In the genomic region with DNA sequence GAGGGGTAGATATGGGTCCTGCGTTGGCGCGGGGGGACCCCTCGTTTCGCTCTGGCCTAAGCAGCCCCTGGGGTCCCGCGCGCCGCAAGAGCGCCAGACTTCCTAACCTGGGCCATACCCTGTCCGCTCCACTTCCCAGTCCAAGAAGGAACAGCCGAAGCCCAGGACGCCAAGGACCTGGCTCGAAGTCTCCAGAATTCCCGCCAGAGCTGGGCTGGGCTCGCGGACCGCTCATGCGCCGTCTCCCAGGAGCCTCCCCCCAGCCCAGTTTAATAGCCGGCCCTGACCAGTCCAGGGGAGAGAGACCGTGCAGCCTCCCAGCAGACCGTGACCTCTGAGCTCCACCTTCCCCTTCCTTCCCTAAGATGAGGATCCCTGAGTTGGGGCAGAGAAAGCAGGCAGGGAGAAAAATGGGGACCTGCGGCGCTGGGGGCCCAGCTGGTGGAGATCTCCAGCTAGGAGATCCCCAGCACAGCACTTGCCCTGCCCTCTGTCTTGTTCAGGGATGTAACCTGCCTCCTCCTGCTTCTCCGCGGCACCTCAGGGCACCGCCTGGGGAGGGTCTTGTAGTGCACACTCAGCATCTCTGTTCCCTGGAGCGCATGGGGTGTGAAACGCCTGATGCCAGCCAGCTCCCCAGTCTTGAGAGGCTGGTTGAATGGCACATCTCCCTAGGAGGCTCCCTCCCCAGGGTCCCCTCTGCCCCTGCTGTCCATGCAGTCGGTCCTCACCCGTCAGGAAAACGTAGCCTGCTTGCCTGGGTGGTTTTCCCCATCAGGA, we compare ENCODE assay signal across 8 cellular contexts. TPM values are rescaled to one million over a fixed set of nuclear protein-coding genes. Genes with fewer than 3 reads are reported as not detected.
A peak's percentile ranks its signal among the peaks of the same experiment; 100 is the strongest.
DNase-seq lines count a peak whose midpoint lies in the region; ATAC-seq and TF ChIP-seq lines count a peak whose summit lies in the region.

No MANE protein-coding gene starts in this region.

- no peak for TF ChIP-seq CTCF in C4-2B (conservative IDR thresholded peaks at IDR 0.05)
- TF ChIP-seq CTCF in KMS-11 (conservative IDR thresholded peaks at IDR 0.05; ENCODE audit: low read depth, low read length), result no peak
- TF ChIP-seq CTCF in right lobe of liver (IDR thresholded peaks at IDR 0.05), result no peak
- no peak for TF ChIP-seq CTCF in thoracic aorta (IDR thresholded peaks at IDR 0.05)

- H4K20me1 ChIP-seq in KMS-11 (ENCODE audit: insufficient read depth), result 0 out of 2 replicates have a peak, but pooled peaks cover 3% of the 10 kb centered on the region

- H2AFZ ChIP-seq in KMS-11 (ENCODE audit: low read depth), result no peak overlapping the region

- H3K9ac ChIP-seq in KMS-11, result peak overlapping the region; percentile 93

- TF ChIP-seq POLR2A in right lobe of liver (IDR thresholded peaks at IDR 0.05), result no peak

- H3K36me3 ChIP-seq in KMS-11 (ENCODE audit: insufficient read depth) (no peaks in the 10 kb centered on the region), right lobe of liver (no peaks in the 10 kb centered on the region), thoracic aorta (no peaks in the 10 kb centered on the region)

- intact Hi-C loops in right lobe of liver (cut with DNase I), result no loop called here

- ATAC-seq in right lobe of liver (peak in 2 of 4 donors; percentile 1 to 2), thoracic aorta (ENCODE audit: insufficient number of reproducible peaks, low FRiP score, low read depth) (no peak)

- H3K4me3 ChIP-seq in KMS-11 (IDR thresholded peaks at IDR 0.05; ENCODE audit: insufficient read depth, low read depth, low read length) (peak overlapping the region; percentile 66), right lobe of liver (peak overlapping the region; percentile 85 to 91 (median 90)), thoracic aorta (peak overlapping the region; percentile 74)

- peaks cover 65% of the 10 kb centered on the region for H3K79me2 ChIP-seq in KMS-11 (ENCODE audit: insufficient read depth, low read depth)

- DNase-seq in cerebellar cortex (ENCODE audit: low spot score) (peak; percentile 25), right lobe of liver (peak in 1 of 3 donors; percentile 63), thoracic aorta (ENCODE audit: low spot score) (no peak), NCI-H2107 treated with DMSO at 0.1 percent for 48 hours (lab: John Stamatoyannopoulos, UW; ENCODE audit: unreplicated experiment) (no peak), MV-4-11 (lab: John Stamatoyannopoulos, UW) (no peak), NOMO-1 treated with DMSO at 0.1 percent for 48 hours (lab: John Stamatoyannopoulos, UW; ENCODE audit: unreplicated experiment) (no peak)

- H3K27ac ChIP-seq in C4-2B, result peak overlapping the region; percentile 97
- H3K27ac ChIP-seq in KMS-11, result peak overlapping the region; percentile 94
- H3K27ac ChIP-seq in right lobe of liver, result peak overlapping the region in 1 of 3 donors; percentile 33
- peak overlapping the region; percentile 53 to 65 for H3K27ac ChIP-seq in thoracic aorta

- H3K4me1 ChIP-seq in KMS-11 (ENCODE audit: low read depth, poor library complexity, severe bottlenecking) (peaks cover 16% of the 10 kb centered on the region), right lobe of liver (peaks cover 0 to 8% (median 1%) of the 10 kb centered on the region in 4 donors), thoracic aorta (ENCODE audit: control insufficient read depth in 1 of 2, low read depth in 2 of 2) (peaks cover 6 to 20% of the 10 kb centered on the region in 2 donors)

- 7% methylated on average over 11 of the region's 33 CpGs for WGBS in right lobe of liver (ENCODE audit: insufficient coverage, low coverage, low lambda C conversion rate, missing lambda C conversion rate)

- H3K9me3 ChIP-seq in right lobe of liver (no peaks in the 10 kb centered on the region), thoracic aorta (no peaks in the 10 kb centered on the region)

- H3K27me3 ChIP-seq in KMS-11 (ENCODE audit: insufficient read depth, low read depth), result no peaks in the 10 kb centered on the region
- no peaks in the 10 kb centered on the region for H3K27me3 ChIP-seq in right lobe of liver
- H3K27me3 ChIP-seq in thoracic aorta (replicated peaks; ENCODE audit: insufficient read depth), result peaks cover 7% of the 10 kb centered on the region

- H3K4me2 ChIP-seq in KMS-11, result peak overlapping the region; percentile 66

RNA-seq across cellular contexts. Expression of a gene that starts 1.2 kb away (rescaled TPM):
- total RNA-seq in right lobe of liver, result 10 to 100 TPM; 18.1 to 31.0 (median 25.6) TPM
- total RNA-seq in thoracic aorta, result 10 to 100 TPM; 30.5 to 68.9 TPM

RNA-seq across cellular contexts. Expression of a gene that starts 14.1 kb away (rescaled TPM):
- 10 to 100 TPM; 11.4 to 19.4 (median 14.0) TPM for total RNA-seq in right lobe of liver
- 10 to 100 TPM; 18.8 to 35.4 TPM for total RNA-seq in thoracic aorta
